In genomic region chr3:84547971-84548970, GRCh38 we compare ENCODE assay signal across 1 cellular context.
TF ChIP-seq lines count a peak whose summit lies in the region.

No MANE protein-coding gene starts in this region.

TF ChIP-seq in GM23338, 12 proteins besides CTCF, POLR2A, EP300 and RAD21 (continued from another document):
- TF ChIP-seq, protein P1, sequence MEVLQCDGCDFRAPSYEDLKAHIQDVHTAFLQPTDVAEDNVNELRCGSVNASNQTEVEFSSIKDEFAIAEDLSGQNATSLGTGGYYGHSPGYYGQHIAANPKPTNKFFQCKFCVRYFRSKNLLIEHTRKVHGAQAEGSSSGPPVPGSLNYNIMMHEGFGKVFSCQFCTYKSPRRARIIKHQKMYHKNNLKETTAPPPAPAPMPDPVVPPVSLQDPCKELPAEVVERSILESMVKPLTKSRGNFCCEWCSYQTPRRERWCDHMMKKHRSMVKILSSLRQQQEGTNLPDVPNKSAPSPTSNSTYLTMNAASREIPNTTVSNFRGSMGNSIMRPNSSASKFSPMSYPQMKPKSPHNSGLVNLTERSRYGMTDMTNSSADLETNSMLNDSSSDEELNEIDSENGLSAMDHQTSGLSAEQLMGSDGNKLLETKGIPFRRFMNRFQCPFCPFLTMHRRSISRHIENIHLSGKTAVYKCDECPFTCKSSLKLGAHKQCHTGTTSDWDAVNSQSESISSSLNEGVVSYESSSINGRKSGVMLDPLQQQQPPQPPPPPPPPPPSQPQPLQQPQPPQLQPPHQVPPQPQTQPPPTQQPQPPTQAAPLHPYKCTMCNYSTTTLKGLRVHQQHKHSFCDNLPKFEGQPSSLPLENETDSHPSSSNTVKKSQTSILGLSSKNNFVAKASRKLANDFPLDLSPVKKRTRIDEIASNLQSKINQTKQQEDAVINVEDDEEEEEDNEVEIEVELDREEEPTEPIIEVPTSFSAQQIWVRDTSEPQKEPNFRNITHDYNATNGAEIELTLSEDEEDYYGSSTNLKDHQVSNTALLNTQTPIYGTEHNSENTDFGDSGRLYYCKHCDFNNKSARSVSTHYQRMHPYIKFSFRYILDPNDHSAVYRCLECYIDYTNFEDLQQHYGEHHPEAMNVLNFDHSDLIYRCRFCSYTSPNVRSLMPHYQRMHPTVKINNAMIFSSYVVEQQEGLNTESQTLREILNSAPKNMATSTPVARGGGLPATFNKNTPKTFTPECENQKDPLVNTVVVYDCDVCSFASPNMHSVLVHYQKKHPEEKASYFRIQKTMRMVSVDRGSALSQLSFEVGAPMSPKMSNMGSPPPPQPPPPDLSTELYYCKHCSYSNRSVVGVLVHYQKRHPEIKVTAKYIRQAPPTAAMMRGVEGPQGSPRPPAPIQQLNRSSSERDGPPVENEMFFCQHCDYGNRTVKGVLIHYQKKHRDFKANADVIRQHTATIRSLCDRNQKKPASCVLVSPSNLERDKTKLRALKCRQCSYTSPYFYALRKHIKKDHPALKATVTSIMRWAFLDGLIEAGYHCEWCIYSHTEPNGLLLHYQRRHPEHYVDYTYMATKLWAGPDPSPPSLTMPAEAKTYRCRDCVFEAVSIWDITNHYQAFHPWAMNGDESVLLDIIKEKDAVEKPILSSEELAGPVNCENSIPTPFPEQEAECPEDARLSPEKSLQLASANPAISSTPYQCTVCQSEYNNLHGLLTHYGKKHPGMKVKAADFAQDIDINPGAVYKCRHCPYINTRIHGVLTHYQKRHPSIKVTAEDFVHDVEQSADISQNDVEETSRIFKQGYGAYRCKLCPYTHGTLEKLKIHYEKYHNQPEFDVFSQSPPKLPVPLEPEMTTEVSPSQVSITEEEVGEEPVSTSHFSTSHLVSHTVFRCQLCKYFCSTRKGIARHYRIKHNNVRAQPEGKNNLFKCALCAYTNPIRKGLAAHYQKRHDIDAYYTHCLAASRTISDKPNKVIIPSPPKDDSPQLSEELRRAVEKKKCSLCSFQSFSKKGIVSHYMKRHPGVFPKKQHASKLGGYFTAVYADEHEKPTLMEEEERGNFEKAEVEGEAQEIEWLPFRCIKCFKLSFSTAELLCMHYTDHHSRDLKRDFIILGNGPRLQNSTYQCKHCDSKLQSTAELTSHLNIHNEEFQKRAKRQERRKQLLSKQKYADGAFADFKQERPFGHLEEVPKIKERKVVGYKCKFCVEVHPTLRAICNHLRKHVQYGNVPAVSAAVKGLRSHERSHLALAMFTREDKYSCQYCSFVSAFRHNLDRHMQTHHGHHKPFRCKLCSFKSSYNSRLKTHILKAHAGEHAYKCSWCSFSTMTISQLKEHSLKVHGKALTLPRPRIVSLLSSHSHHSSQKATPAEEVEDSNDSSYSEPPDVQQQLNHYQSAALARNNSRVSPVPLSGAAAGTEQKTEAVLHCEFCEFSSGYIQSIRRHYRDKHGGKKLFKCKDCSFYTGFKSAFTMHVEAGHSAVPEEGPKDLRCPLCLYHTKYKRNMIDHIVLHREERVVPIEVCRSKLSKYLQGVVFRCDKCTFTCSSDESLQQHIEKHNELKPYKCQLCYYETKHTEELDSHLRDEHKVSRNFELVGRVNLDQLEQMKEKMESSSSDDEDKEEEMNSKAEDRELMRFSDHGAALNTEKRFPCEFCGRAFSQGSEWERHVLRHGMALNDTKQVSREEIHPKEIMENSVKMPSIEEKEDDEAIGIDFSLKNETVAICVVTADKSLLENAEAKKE (CRISPR knock-in tag; IDR thresholded peaks at IDR 0.05): 0 out of 2 replicates have a peak, but pooled peaks have one; percentile 41
